Comparison of ENCODE assay signal across 1 cellular context in genomic region chr11:11141019-11141418, GRCh38.
TF ChIP-seq lines count a peak whose summit lies in the region.

No MANE protein-coding gene starts in this region.

TF ChIP-seq in WTC11, 78 proteins besides CTCF, POLR2A, EP300 and RAD21 (continued from another document):
- TF ChIP-seq, protein P1, sequence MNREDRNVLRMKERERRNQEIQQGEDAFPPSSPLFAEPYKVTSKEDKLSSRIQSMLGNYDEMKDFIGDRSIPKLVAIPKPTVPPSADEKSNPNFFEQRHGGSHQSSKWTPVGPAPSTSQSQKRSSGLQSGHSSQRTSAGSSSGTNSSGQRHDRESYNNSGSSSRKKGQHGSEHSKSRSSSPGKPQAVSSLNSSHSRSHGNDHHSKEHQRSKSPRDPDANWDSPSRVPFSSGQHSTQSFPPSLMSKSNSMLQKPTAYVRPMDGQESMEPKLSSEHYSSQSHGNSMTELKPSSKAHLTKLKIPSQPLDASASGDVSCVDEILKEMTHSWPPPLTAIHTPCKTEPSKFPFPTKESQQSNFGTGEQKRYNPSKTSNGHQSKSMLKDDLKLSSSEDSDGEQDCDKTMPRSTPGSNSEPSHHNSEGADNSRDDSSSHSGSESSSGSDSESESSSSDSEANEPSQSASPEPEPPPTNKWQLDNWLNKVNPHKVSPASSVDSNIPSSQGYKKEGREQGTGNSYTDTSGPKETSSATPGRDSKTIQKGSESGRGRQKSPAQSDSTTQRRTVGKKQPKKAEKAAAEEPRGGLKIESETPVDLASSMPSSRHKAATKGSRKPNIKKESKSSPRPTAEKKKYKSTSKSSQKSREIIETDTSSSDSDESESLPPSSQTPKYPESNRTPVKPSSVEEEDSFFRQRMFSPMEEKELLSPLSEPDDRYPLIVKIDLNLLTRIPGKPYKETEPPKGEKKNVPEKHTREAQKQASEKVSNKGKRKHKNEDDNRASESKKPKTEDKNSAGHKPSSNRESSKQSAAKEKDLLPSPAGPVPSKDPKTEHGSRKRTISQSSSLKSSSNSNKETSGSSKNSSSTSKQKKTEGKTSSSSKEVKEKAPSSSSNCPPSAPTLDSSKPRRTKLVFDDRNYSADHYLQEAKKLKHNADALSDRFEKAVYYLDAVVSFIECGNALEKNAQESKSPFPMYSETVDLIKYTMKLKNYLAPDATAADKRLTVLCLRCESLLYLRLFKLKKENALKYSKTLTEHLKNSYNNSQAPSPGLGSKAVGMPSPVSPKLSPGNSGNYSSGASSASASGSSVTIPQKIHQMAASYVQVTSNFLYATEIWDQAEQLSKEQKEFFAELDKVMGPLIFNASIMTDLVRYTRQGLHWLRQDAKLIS (CRISPR knock-in tag; IDR thresholded peaks at IDR 0.05; ENCODE audit: borderline replicate concordance), result no peak
- TF ChIP-seq MXD4 (CRISPR knock-in tag; IDR thresholded peaks at IDR 0.05; ENCODE audit: borderline replicate concordance) (no peak), JUN (CRISPR knock-in tag; IDR thresholded peaks at IDR 0.05) (no peak)
